Comparison of ENCODE assay signal across 12 cellular contexts in the genomic region with DNA sequence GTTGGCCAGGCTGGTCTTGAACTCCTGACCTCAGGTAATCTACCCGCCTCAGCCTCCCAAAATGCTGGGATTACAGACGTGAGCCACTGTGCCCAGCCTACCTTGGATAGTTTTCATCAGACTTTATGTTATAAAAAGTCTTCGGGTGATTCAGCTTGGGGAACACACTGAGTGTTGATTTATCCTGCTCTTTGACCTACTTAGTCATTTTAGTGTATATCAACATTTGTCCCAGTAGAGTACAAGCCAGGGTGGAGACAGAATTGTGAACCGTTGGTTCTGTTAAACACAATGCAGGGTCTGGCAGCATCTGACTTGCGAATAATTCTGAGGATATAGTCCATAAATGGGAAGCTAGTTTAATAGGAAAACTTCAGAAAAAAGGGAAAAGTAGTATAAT. TPM values are rescaled to one million over a fixed set of nuclear protein-coding genes. Genes with fewer than 3 reads are reported as not detected.
DNase-seq lines count a peak whose midpoint lies in the region; ATAC-seq and TF ChIP-seq lines count a peak whose summit lies in the region.
"Had no signal": no experiment of that assay in that cellular context is flagged by ENCODE, and none has a peak within 500 bp of the region (broad histone marks: within the 10 kb centered on the region; RNA-seq: fewer than 3 reads in every experiment).

No MANE protein-coding gene starts in this region.

- no peak for ATAC-seq in GM19035 (IDR thresholded peaks at IDR 0.05; ENCODE audit: unreplicated experiment)
- ATAC-seq: GM12878 had no signal

- WGBS in adrenal gland, 4 donors: 71 to 77% (median 75%) methylated on average over 5 of the region's 5 CpGs

- TF ChIP-seq CTCF in adrenal gland (IDR thresholded peaks at IDR 0.05): no peak
- no peak for TF ChIP-seq CTCF in foreskin fibroblast (IDR thresholded peaks at IDR 0.05; ENCODE audit: low read depth, low read length)
- TF ChIP-seq CTCF in WERI-Rb-1 (IDR thresholded peaks at IDR 0.05; ENCODE audit: low read depth, low read length): no peak

- no peaks in the 10 kb centered on the region for H3K27me3 ChIP-seq in adrenal gland
- no peaks in the 10 kb centered on the region for H3K27me3 ChIP-seq in skeletal muscle satellite cell (ENCODE audit: control insufficient read depth, insufficient read depth, low read length)
- no peaks in the 10 kb centered on the region for H3K27me3 ChIP-seq in WERI-Rb-1 (ENCODE audit: insufficient read depth, low read depth, severe bottlenecking)

- peak; percentile 76 for DNase-seq in EH (ENCODE audit: low read depth)
- DNase-seq in adrenal gland: no peak
- DNase-seq in foreskin fibroblast: peak; percentile 70 to 82
- DNase-seq in WERI-Rb-1: no peak
- no peak for DNase-seq in DMS153 (lab: John Stamatoyannopoulos, UW)
- no peak for DNase-seq in T-helper 2 cell treated with Interferon-gamma antibody and Interleukin-4, amounts not matched to agents 5 μg/mL and 100 μg/mL, for 36 hours (ENCODE audit: low spot score)
- DNase-seq: activated CD4-positive, alpha-beta T cell treated with anti-CD3 and anti-CD28 coated beads, Interleukin-2, amount 50 U/mL, for 48 hours; CD4-positive, CD25-positive, alpha-beta regulatory T cell had no signal

- H3K9me3 Mint-ChIP-seq in T-helper 2 cell treated with Interferon-gamma antibody and Interleukin-4, amounts not matched to agents 5 μg/mL and 100 μg/mL, for 36 hours: no peaks in the 10 kb centered on the region
- H3K9me3 Mint-ChIP-seq: CD4-positive, CD25-positive, alpha-beta regulatory T cell had no signal

- H3K9ac ChIP-seq in skeletal muscle satellite cell (ENCODE audit: low read depth, low read length): peak overlapping the region; percentile 65

- intact Hi-C loops in adrenal gland (cut with DNase I): no loop called here

- H3K27ac ChIP-seq in adrenal gland (peak overlapping the region in 3 of 5 donors; percentile 59 to 79 (median 75)), WERI-Rb-1 (no peak overlapping the region)

- H3K27me3 Mint-ChIP-seq in T-helper 2 cell treated with Interferon-gamma antibody and Interleukin-4, amounts not matched to agents 5 μg/mL and 100 μg/mL, for 36 hours (ENCODE audit: low read depth): no peaks in the 10 kb centered on the region
- H3K27me3 Mint-ChIP-seq: activated naive CD8-positive, alpha-beta T cell; CD4-positive, CD25-positive, alpha-beta regulatory T cell had no signal

- no peak for TF ChIP-seq POLR2A in adrenal gland (IDR thresholded peaks at IDR 0.05)

- H3K36me3 Mint-ChIP-seq in T-helper 2 cell treated with Interferon-gamma antibody and Interleukin-4, amounts not matched to agents 5 μg/mL and 100 μg/mL, for 36 hours (ENCODE audit: low read depth): peaks cover 48% of the 10 kb centered on the region

- H3K4me1 ChIP-seq in adrenal gland (replicated peaks in 1 of 2): peaks cover 14 to 16% of the 10 kb centered on the region in 2 donors
- H3K4me1 ChIP-seq in skeletal muscle satellite cell (ENCODE audit: control insufficient read depth, insufficient read depth, low read length): peaks cover 56% of the 10 kb centered on the region

- H3K27ac Mint-ChIP-seq in T-helper 2 cell treated with Interferon-gamma antibody and Interleukin-4, amounts not matched to agents 5 μg/mL and 100 μg/mL, for 36 hours: no peak overlapping the region
- H3K27ac Mint-ChIP-seq: activated naive CD8-positive, alpha-beta T cell; CD4-positive, CD25-positive, alpha-beta regulatory T cell had no signal

- H3K9me3 ChIP-seq in adrenal gland (replicated peaks in 1 of 3) (no peaks in the 10 kb centered on the region), skeletal muscle satellite cell (replicated peaks; ENCODE audit: low read length) (no peaks in the 10 kb centered on the region), WERI-Rb-1 (ENCODE audit: severe bottlenecking) (no peaks in the 10 kb centered on the region)

- H3K4me1 Mint-ChIP-seq in T-helper 2 cell treated with Interferon-gamma antibody and Interleukin-4, amounts not matched to agents 5 μg/mL and 100 μg/mL, for 36 hours (ENCODE audit: low read depth): no peaks in the 10 kb centered on the region

- H3K4me3 ChIP-seq in adrenal gland (no peak overlapping the region), foreskin fibroblast (ENCODE audit: low read depth in 1 of 2, low read length in 2 of 2) (no peak overlapping the region), skeletal muscle satellite cell (ENCODE audit: low read length) (no peak overlapping the region), WERI-Rb-1 (ENCODE audit: low read depth, low read length) (no peak overlapping the region)
- H3K4me3 ChIP-seq: GM12878 had no signal

- no peak overlapping the region for H3K4me3 Mint-ChIP-seq in T-helper 2 cell treated with Interferon-gamma antibody and Interleukin-4, amounts not matched to agents 5 μg/mL and 100 μg/mL, for 36 hours
- H3K4me3 Mint-ChIP-seq: activated naive CD8-positive, alpha-beta T cell; CD4-positive, CD25-positive, alpha-beta regulatory T cell had no signal

- peak overlapping the region; percentile 72 for H3K4me2 ChIP-seq in skeletal muscle satellite cell (ENCODE audit: low read length)

- H3K36me3 ChIP-seq in adrenal gland (replicated peaks in 1 of 2): peaks cover 0 to 65% of the 10 kb centered on the region in 2 donors
- H3K36me3 ChIP-seq in skeletal muscle satellite cell (ENCODE audit: insufficient read depth, low read length): peaks cover 32% of the 10 kb centered on the region
- peaks cover 57% of the 10 kb centered on the region for H3K36me3 ChIP-seq in WERI-Rb-1

RNA-seq across cellular contexts. Expression of a gene that starts 39.7 kb away (rescaled TPM):
- 10 to 100 TPM; 20.8 to 44.4 (median 32.2) TPM for total RNA-seq in adrenal gland
- 10 to 100 TPM; 17.5 to 41.1 (median 20.5) TPM for polyA plus RNA-seq in adrenal gland
- 19.9 and 24.3 TPM in 2 replicates for total RNA-seq in skeletal muscle satellite cell (2012; rRNA removed)

Comparison
In these comparisons a context has a peak if more than half of its experiments do, and no peak if none do; other contexts are left out.
1. DNase-seq: peak in EH (single experiment) and foreskin fibroblast (2 of 2); none in adrenal gland (0 of 7), WERI-Rb-1 (single experiment), DMS153 (single experiment) and T-helper 2 cell treated with Interferon-gamma antibody and Interleukin-4, amounts not matched to agents 5 μg/mL and 100 μg/mL, for 36 hours (single experiment).